Comparison of ENCODE assay signal across 29 cellular contexts in genomic region chr10:2037966-2038493, GRCh38.
"Had no signal": no experiment of that assay in that cellular context is flagged by ENCODE, and none has a peak within 500 bp of the region (broad histone marks: within the 10 kb centered on the region; RNA-seq: fewer than 3 reads in every experiment).

No MANE protein-coding gene starts in this region.

- H3K27ac ChIP-seq: ascending aorta, brain microvascular endothelial cell, heart right ventricle, testis, uterus, VCaP had no signal

- H3K4me3 ChIP-seq: ascending aorta, heart right ventricle, mucosa of descending colon, testis, uterus had no signal

- H3K4me3 Mint-ChIP-seq: activated T-cell treated with anti-CD3 and anti-CD28 coated beads, Interleukin-2, amount 50 U/mL, for 24 hours; activated T-helper 17 cell treated with anti-CD3 and anti-CD28 coated beads, Interleukin-2, amount 50 U/mL, for 72 hours; nephron progenitor cell; stimulated activated memory B cell treated with anti-CD40 and anti-IgM and Interleukin-4, amounts not matched to agents 10 μg/mL and 1 μg/mL and 100 μg/mL, for 72 hours had no signal

- H3K9me3 ChIP-seq: ascending aorta, testis, uterus had no signal

- ATAC-seq: activated CD4-positive, CD25-positive, alpha-beta regulatory T cell treated with anti-CD3 and anti-CD28 coated beads, Interleukin-2, amount 50 U/mL, for 24 hours; activated naive CD4-positive, alpha-beta T cell treated with anti-CD3 and anti-CD28 coated beads, Interleukin-2, amount 50 U/mL, for 72 hours; activated T-helper 17 cell treated with anti-CD3 and anti-CD28 coated beads, Interleukin-2, amount 50 U/mL, for 72 hours; heart right ventricle; left cardiac atrium; mucosa of descending colon; sciatic nerve; stimulated activated memory B cell treated with anti-CD40 and anti-IgM and Interleukin-4, amounts not matched to agents 10 μg/mL and 1 μg/mL and 100 μg/mL, for 72 hours had no signal

- H3K36me3 Mint-ChIP-seq: activated naive CD4-positive, alpha-beta T cell treated with anti-CD3 and anti-CD28 coated beads, Interleukin-2, amount 50 U/mL, for 72 hours; stimulated activated memory B cell treated with anti-CD40 and anti-IgM and Interleukin-4, amounts not matched to agents 10 μg/mL and 1 μg/mL and 100 μg/mL, for 72 hours had no signal

- H3K4me1 ChIP-seq: ascending aorta, heart right ventricle, testis, uterus had no signal

- H3K4me1 Mint-ChIP-seq: activated T-helper 17 cell treated with anti-CD3 and anti-CD28 coated beads, Interleukin-2, amount 50 U/mL, for 72 hours; nephron progenitor cell; stimulated activated memory B cell treated with anti-CD40 and anti-IgM and Interleukin-4, amounts not matched to agents 10 μg/mL and 1 μg/mL and 100 μg/mL, for 72 hours had no signal

- DNase-seq: activated CD4-positive, alpha-beta T cell treated with anti-CD3 and anti-CD28 coated beads, Interleukin-2, amount 50 U/mL, for 4 hours; activated CD8-positive, alpha-beta memory T cell treated with anti-CD3 and anti-CD28 coated beads for 24 hours; activated CD8-positive, alpha-beta memory T cell treated with anti-CD3 and anti-CD28 coated beads, Interleukin-2, amount 50 U/mL, for 4 hours; activated T-cell treated with anti-CD3 and anti-CD28 coated beads, Interleukin-2, amount 50 U/mL, for 24 hours; brain microvascular endothelial cell; caudate nucleus; dermis blood vessel endothelial cell; effector CD8-positive, alpha-beta T cell; erythroblast; foreskin fibroblast; heart right ventricle; islet precursor cell; left cardiac atrium; mesendoderm; mucosa of descending colon; nephron progenitor cell; occipital lobe; small intestine; stimulated activated CD4-positive, alpha-beta T cell treated with anti-CD3 and anti-CD28 coated beads, Interleukin-15, amount 100 ng/mL, for 24 hours; testis; trophoblast cell; uterus had no signal

- H3K36me3 ChIP-seq: ascending aorta, brain microvascular endothelial cell, heart right ventricle, uterus had no signal

- H3K27me3 ChIP-seq: ascending aorta, brain microvascular endothelial cell, heart right ventricle, testis, uterus had no signal

- H3K27ac Mint-ChIP-seq: activated naive CD4-positive, alpha-beta T cell treated with anti-CD3 and anti-CD28 coated beads, Interleukin-2, amount 50 U/mL, for 72 hours; activated T-cell treated with anti-CD3 and anti-CD28 coated beads, Interleukin-2, amount 50 U/mL, for 24 hours; activated T-helper 17 cell treated with anti-CD3 and anti-CD28 coated beads, Interleukin-2, amount 50 U/mL, for 72 hours; nephron progenitor cell; stimulated activated memory B cell treated with anti-CD40 and anti-IgM and Interleukin-4, amounts not matched to agents 10 μg/mL and 1 μg/mL and 100 μg/mL, for 72 hours had no signal

- H3K9me3 Mint-ChIP-seq: activated naive CD4-positive, alpha-beta T cell treated with anti-CD3 and anti-CD28 coated beads, Interleukin-2, amount 50 U/mL, for 72 hours; activated T-cell treated with anti-CD3 and anti-CD28 coated beads, Interleukin-2, amount 50 U/mL, for 24 hours had no signal
